Comparison of ENCODE assay signal across 8 cellular contexts in the genomic region with DNA sequence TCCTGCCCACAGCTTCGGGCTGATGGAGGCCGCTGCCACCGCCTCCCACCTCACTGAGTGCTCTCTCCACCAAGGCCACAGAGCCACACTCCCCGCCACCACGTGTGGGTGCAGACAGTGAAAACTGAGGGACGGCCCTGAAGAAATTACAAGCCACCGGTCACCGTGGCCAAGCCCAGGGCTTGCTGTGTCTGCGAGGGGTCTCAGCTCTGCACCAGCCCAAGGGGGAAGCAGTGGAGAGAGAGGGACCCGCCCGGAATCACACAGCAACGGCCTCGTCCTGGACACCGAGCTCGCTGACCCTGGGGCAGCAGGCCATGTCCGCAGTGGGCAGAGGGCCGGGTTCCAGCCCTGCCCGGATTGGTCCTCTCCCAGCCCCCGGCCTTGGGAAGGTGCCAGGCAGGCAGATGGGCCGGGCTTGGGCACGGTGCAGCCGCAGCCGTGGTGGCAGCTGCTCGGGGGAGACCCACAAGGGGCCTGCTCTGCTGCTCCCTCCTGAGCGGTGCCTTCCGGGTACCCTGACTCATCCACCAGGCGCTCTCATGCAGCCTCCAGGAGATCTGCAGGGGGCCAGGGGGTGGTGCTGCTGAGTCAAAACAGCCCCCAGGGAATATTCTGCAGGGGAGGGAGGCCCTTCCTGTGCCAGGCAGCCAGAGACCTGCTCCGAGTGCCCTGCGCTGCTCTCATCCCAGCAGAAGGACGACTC. TPM values are rescaled to one million over a fixed set of nuclear protein-coding genes. Genes with fewer than 3 reads are reported as not detected.
DNase-seq lines count a peak whose midpoint lies in the region; ATAC-seq and TF ChIP-seq lines count a peak whose summit lies in the region.

No MANE protein-coding gene starts in this region.

- H3K9me3 ChIP-seq in WERI-Rb-1 (ENCODE audit: severe bottlenecking) (no peaks in the 10 kb centered on the region), heart right ventricle (no peaks in the 10 kb centered on the region)

- H3K36me3 ChIP-seq in GM06990 (ENCODE audit: control insufficient read depth, insufficient read depth, low read length) = peaks cover 2% of the 10 kb centered on the region
- H3K36me3 ChIP-seq in WERI-Rb-1 = no peaks in the 10 kb centered on the region
- no peaks in the 10 kb centered on the region for H3K36me3 ChIP-seq in heart right ventricle

- H3K4me3 ChIP-seq in GM06990 (replicated peaks; ENCODE audit: low read depth, low read length) (no peak overlapping the region), WERI-Rb-1 (ENCODE audit: low read depth, low read length) (no peak overlapping the region), heart right ventricle (no peak overlapping the region)

- 56 to 61% methylated on average over 28 to 30 of the region's 30 CpGs for WGBS in heart right ventricle, 2 donors

- intact Hi-C loops in heart right ventricle (cut with DNase I) = loop anchor here in 4 of 10 donors (5.0 kb wide), 2 partner anchors 38 to 113 kb away; partner anchors contain the start of gene APRT (in 1 of the 4)

- H3K27ac ChIP-seq in 22Rv1 (no peak overlapping the region), WERI-Rb-1 (no peak overlapping the region), heart right ventricle (peak overlapping the region in 6 of 10 donors; percentile 10 to 80 (median 40))

- no peaks in the 10 kb centered on the region for H3K27me3 ChIP-seq in GM06990 (replicated peaks; ENCODE audit: control insufficient read depth, insufficient read depth, low read length)
- H3K27me3 ChIP-seq in WERI-Rb-1 (ENCODE audit: insufficient read depth, low read depth, severe bottlenecking) = no peaks in the 10 kb centered on the region
- H3K27me3 ChIP-seq in heart right ventricle = no peaks in the 10 kb centered on the region

- H3K4me1 ChIP-seq in heart right ventricle = peaks cover 30 to 72% (median 59%) of the 10 kb centered on the region in 9 donors

- DNase-seq in GM06990 (ENCODE audit: extremely low read depth, insufficient read length) (no peak), LoVo (ENCODE audit: low spot score) (peak; percentile 22), WERI-Rb-1 (no peak), heart right ventricle (no peak)
- DNase-seq in stimulated activated naive CD8-positive, alpha-beta T cell treated with anti-CD3 and anti-CD28 coated beads, Interleukin-15, Interleukin-2, amounts not matched to agents 100 U/mL and 50 U/mL, for 24 hours = peak; percentile 50

- ATAC-seq in heart right ventricle (peak in 4 of 8 donors; percentile 16 to 61 (median 37)), HG03139 (IDR thresholded peaks at IDR 0.05; ENCODE audit: unreplicated experiment) (no peak), HG03039 (IDR thresholded peaks at IDR 0.05; ENCODE audit: unreplicated experiment) (no peak)
- ATAC-seq in stimulated activated naive CD8-positive, alpha-beta T cell treated with anti-CD3 and anti-CD28 coated beads, Interleukin-15, Interleukin-2, amounts not matched to agents 100 U/mL and 50 U/mL, for 24 hours = peak; percentile 73

- peak; percentile 27 for TF ChIP-seq CTCF in 22Rv1 (IDR thresholded peaks at IDR 0.05)
- peak; percentile 52 for TF ChIP-seq CTCF in GM06990 (IDR thresholded peaks at IDR 0.05; ENCODE audit: insufficient read depth, low read length, poor library complexity, severe bottlenecking)
- peak; percentile 43 for TF ChIP-seq CTCF in WERI-Rb-1 (IDR thresholded peaks at IDR 0.05; ENCODE audit: low read depth, low read length)
- TF ChIP-seq CTCF in heart right ventricle (IDR thresholded peaks at IDR 0.05) = peak in 7 of 9 donors; percentile 18 to 46 (median 34)

RNA-seq across cellular contexts. Expression of gene CBFA2T3, which starts 52.0 kb away (rescaled TPM):
- total RNA-seq in heart right ventricle = 10 to 100 TPM in 2 of 10 donors, 1 to 10 TPM in 8; 3.1 to 14.9 (median 6.1) TPM
- 10 to 100 TPM in 1 of 2 donors, 1 to 10 TPM in 1; 6.0 to 17.6 TPM for polyA plus RNA-seq in heart right ventricle

RNA-seq across cellular contexts. Expression of gene PABPN1L, which starts 58.5 kb away (rescaled TPM):
- total RNA-seq in heart right ventricle = under 1 TPM in 1 of 10 donors, not detected in 9; 0.21 TPM
- polyA plus RNA-seq in heart right ventricle = not detected

Comparison
In these comparisons a context has a peak if more than half of its experiments do, and no peak if none do; other contexts are left out.
1. H3K27ac ChIP-seq: peak in heart right ventricle (6 of 10); none in 22Rv1 (single experiment) and WERI-Rb-1 (single experiment).
2. DNase-seq: peak in LoVo (single experiment) and stimulated activated naive CD8-positive, alpha-beta T cell treated with anti-CD3 and anti-CD28 coated beads, Interleukin-15, Interleukin-2, amounts not matched to agents 100 U/mL and 50 U/mL, for 24 hours (single experiment); none in GM06990 (single experiment), WERI-Rb-1 (single experiment) and heart right ventricle (0 of 2).
3. Peak in every context shown above with its lines, with median percentiles within 50 percentile points of each other: CTCF ChIP-seq.